ENCODE assay signal across 11 cellular contexts in the genomic region with DNA sequence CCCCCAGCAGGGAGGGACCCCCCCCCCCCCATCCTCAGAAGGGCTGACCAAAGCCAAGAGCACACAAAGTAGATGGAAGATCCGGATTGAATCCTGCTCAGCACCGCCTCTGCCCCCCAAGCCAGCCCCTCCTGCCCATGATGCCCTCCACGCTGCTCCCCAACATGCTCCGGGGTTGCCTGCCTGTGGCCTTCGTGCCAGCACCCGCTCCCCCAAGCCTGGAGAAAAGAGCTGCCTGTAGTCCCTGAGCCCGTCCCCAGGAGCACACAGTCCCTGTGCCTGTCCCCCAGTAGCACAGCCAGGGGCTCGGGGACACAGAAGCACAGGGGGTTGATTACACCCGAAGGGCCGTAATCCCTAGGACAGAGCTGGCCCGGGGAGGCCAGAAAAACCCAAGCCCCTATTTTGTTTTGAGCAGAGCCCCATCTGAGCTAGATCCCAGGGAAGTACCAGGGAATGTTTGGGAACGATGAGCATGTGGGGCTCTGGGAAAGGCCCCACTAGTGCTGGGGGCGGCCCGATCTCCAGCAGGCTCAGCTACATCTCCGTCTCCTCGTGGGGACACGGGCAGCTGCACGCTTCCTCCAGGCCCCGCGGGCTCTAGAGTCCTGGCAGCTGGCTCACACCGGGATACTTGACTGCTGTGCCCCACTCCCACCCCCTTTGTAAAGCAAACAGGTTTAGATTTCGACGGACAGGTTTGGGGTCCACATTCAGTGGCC.
"Had no signal": no experiment of that assay in that cellular context is flagged by ENCODE, and none has a peak within 500 bp of the region (broad histone marks: within the 10 kb centered on the region; RNA-seq: fewer than 3 reads in every experiment).

No MANE protein-coding gene starts in this region.

- H3K36me3 Mint-ChIP-seq: IgD-negative memory B cell had no signal

- H3K36me3 ChIP-seq: HAP-1 had no signal

- H2AFZ ChIP-seq: GM23248 had no signal

- FAIRE-seq: H54, HepG2 had no signal

- H3K9ac ChIP-seq: GM23248, KMS-11 had no signal

- H3K4me2 ChIP-seq: KMS-11 had no signal

- H3K4me3 ChIP-seq: GM23248, HAP-1 had no signal

- H3K4me3 Mint-ChIP-seq: IgD-negative memory B cell had no signal

- H3K27ac Mint-ChIP-seq: IgD-negative memory B cell had no signal

- ATAC-seq: HCT116, HepG2 had no signal

- DNase-seq: GM23248, GOT3, Karpas-422, KBM-7 had no signal

- H3K9me3 ChIP-seq: HAP-1 had no signal

- H3K27ac ChIP-seq: GM23248, HL-60, KMS-11 had no signal

- H3K9me3 Mint-ChIP-seq: IgD-negative memory B cell had no signal
